Comparison of ENCODE assay signal across 8 cellular contexts in the genomic region with DNA sequence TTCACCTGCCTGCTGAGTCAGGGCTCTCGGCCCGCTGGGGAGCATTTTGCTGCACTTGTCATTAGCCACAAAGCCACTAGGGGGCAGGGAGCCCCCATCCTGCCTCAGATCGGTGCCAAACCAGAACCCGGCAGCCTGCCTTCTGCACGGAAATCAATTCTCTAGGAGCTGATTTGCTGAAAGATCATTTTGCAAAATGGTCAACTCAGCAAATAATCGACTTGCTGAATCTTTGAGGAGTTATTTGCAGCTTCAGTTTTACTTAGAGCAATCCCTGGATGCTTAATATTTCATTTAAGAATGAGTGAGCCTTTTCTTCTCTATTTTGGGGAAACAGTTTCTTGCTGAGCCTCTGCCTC. TPM values are rescaled to one million over a fixed set of nuclear protein-coding genes. Genes with fewer than 3 reads are reported as not detected.
DNase-seq lines count a peak whose midpoint lies in the region; ATAC-seq and TF ChIP-seq lines count a peak whose summit lies in the region.

No MANE protein-coding gene starts in this region.

- H3K4me1 Mint-ChIP-seq in H9 (peaks cover 2 to 12% of the 10 kb centered on the region in 2 experiments; a peak in 3 of 4 replicates), T-cell (peaks cover 54 to 64% (median 62%) of the 10 kb centered on the region in 3 donors)

- H3K4ac ChIP-seq in H9 (ENCODE audit: low read depth, low read length): no peak overlapping the region

- H3K4me2 ChIP-seq in H9 (ENCODE audit: insufficient read depth, insufficient read length, low read length): no peak overlapping the region

- intact Hi-C loops in adrenal gland (cut with DNase I) (loop anchor here in 1 of 2 donors (10.0 kb wide), 1 partner anchor 306 kb away; no protein-coding TSS in a partner anchor), right cardiac atrium (cut with DNase I) (loop anchor here in 3 of 4 donors (2.0 to 5.0 kb wide), 2 partner anchors 182 to 309 kb away; no protein-coding TSS in a partner anchor)

- peak; percentile 64 for DNase-seq in ELR (ENCODE audit: low read depth)
- DNase-seq in H9: peak; percentile 79
- DNase-seq in NCI-H1092 treated with DMSO at 0.1 percent for 48 hours (lab: John Stamatoyannopoulos, UW): peak; percentile 78
- DNase-seq in T-cell: peak; percentile 77 to 90 (median 85)
- peak; percentile 76 to 92 (median 87) for DNase-seq in adrenal gland
- DNase-seq in right cardiac atrium: peak; percentile 74 to 92 (median 88)
- DNase-seq in skeletal muscle cell (ENCODE audit: low read depth): peak; percentile 12
- no peak for DNase-seq in dedifferentiated amniotic fluid mesenchymal stem cell (ENCODE audit: extremely low spot score)

- POLR2A ChIA-PET in T-cell (lab: Charles Lee): interaction anchor here (0.6 to 1.4 kb wide), 10 partner anchors 35 to 1566 kb away, joined by 3 to 11 read pairs (median 4); no protein-coding TSS in a partner anchor

- H3K23me2 ChIP-seq in H9 (ENCODE audit: insufficient read length, low read depth, low read length, poor library complexity, severe bottlenecking): no peaks in the 10 kb centered on the region

- no peak overlapping the region for H2BK12ac ChIP-seq in H9 (ENCODE audit: insufficient read length, low read depth, low read length)

- H4K20me1 ChIP-seq in H9 (ENCODE audit: control insufficient read depth, insufficient read depth, insufficient read length): no peaks in the 10 kb centered on the region

- no peaks in the 10 kb centered on the region; a peak in 1 of 7 replicates for H3K36me3 Mint-ChIP-seq in H9 (ENCODE audit: insufficient read depth in 1 of 3, low read depth in 3 of 3)
- peaks cover 22% of the 10 kb centered on the region for H3K36me3 Mint-ChIP-seq in T-cell

- H3K27ac ChIP-seq in H9 (ENCODE audit: insufficient read length, low read depth, low read length) (no peak overlapping the region), adrenal gland (peak overlapping the region in 1 of 5 donors; percentile 1), right cardiac atrium (ENCODE audit: low read length) (no peak overlapping the region)

- H3K9ac ChIP-seq in H9 (ENCODE audit: extremely low read depth, insufficient read length, low read length): no peak overlapping the region

- H3K36me3 ChIP-seq in adrenal gland (replicated peaks in 1 of 2): no peaks in the 10 kb centered on the region

- H3K4me3 Mint-ChIP-seq in H9: no peak overlapping the region
- H3K4me3 Mint-ChIP-seq in T-cell: peak overlapping the region; percentile 98 to 100 (median 99)

- no peak overlapping the region for H2BK120ac ChIP-seq in H9 (ENCODE audit: low read depth, low read length, poor library complexity, severe bottlenecking)

- H3K27ac Mint-ChIP-seq in H9: no peak overlapping the region; a peak in 1 of 7 replicates
- peak overlapping the region; percentile 97 to 99 for H3K27ac Mint-ChIP-seq in T-cell

- no peaks in the 10 kb centered on the region for H3K27me3 ChIP-seq in H9 (ENCODE audit: insufficient read depth, low read length)
- peaks cover 6% of the 10 kb centered on the region for H3K27me3 ChIP-seq in adrenal gland
- H3K27me3 ChIP-seq in right cardiac atrium (ENCODE audit: control insufficient read depth, insufficient read depth): no peaks in the 10 kb centered on the region

- H3K9me3 ChIP-seq in H9 (ENCODE audit: control insufficient read depth, low read depth, low read length): no peaks in the 10 kb centered on the region
- H3K9me3 ChIP-seq in adrenal gland (replicated peaks in 1 of 3): no peaks in the 10 kb centered on the region
- H3K9me3 ChIP-seq in right cardiac atrium (ENCODE audit: control insufficient read depth, low read length): no peaks in the 10 kb centered on the region

- no peak overlapping the region for H2BK15ac ChIP-seq in H9 (ENCODE audit: low read depth, low read length)

- H3K27me3 Mint-ChIP-seq in H9 (ENCODE audit: low read depth) (peaks cover 79% of the 10 kb centered on the region), T-cell (no peaks in the 10 kb centered on the region)

- H3K4me3 ChIP-seq in adrenal gland (no peak overlapping the region), right cardiac atrium (ENCODE audit: low read length) (no peak overlapping the region), skeletal muscle cell (ENCODE audit: low read depth, low read length) (no peak overlapping the region)

- no peaks in the 10 kb centered on the region for H3K79me1 ChIP-seq in H9 (ENCODE audit: insufficient read depth, low read depth, low read length, poor library complexity, severe bottlenecking)

- no peak overlapping the region for H4K91ac ChIP-seq in H9 (ENCODE audit: insufficient read length, low read depth, low read length)

- no peak overlapping the region for H2BK5ac ChIP-seq in H9 (ENCODE audit: insufficient read length, low read length)

- H3K79me2 ChIP-seq in H9 (ENCODE audit: insufficient read depth, low read length): no peaks in the 10 kb centered on the region

- CTCF ChIA-PET in T-cell (lab: Charles Lee): interaction anchor here (0.6 to 6.3 kb wide), 28 partner anchors 10 to 310 kb away, joined by 3 to 68 read pairs (median 4); partner anchors contain the start of genes GIMAP1 (in 1 of the 2), GIMAP2 (in 1 of the 2), GIMAP4 (in 1 of the 2) and GIMAP5 (in 1 of the 2)

- no peak overlapping the region for H3K56ac ChIP-seq in H9 (ENCODE audit: insufficient read length, low read depth, low read length)

- no peak overlapping the region for H2AFZ ChIP-seq in H9 (ENCODE audit: low read length)

- H3K18ac ChIP-seq in H9 (ENCODE audit: insufficient read length, low read depth, low read length): no peak overlapping the region

- WGBS in H9 (ENCODE audit: extremely low coverage, insufficient read length, low lambda C conversion rate): no CpG with 5 or more reads among the region's 6 CpGs
- WGBS in adrenal gland, 4 donors: 0 to 1% (median 1%) methylated on average over 6 of the region's 6 CpGs
- under 1% methylated on average over 6 of the region's 6 CpGs for WGBS in right cardiac atrium

- H3K4me1 ChIP-seq in H9 (ENCODE audit: insufficient read depth, low read length) (no peaks in the 10 kb centered on the region), adrenal gland (replicated peaks in 1 of 2) (peaks cover 11 to 24% of the 10 kb centered on the region in 2 donors), right cardiac atrium (ENCODE audit: control insufficient read depth, insufficient read depth, low read length) (peaks cover 5% of the 10 kb centered on the region)

- ATAC-seq in T-cell (replicated peaks in 1 of 4): peak; percentile 38 to 56 (median 41)
- ATAC-seq in right cardiac atrium: peak; percentile 53 to 56

- TF ChIP-seq POLR2A in adrenal gland (IDR thresholded peaks at IDR 0.05): no peak

- H3T11ph ChIP-seq in H9 (ENCODE audit: low read length): no peak overlapping the region

- H2BK20ac ChIP-seq in H9 (ENCODE audit: low read depth, low read length, poor library complexity, severe bottlenecking): no peak overlapping the region

- no peak overlapping the region for H4K5ac ChIP-seq in H9 (ENCODE audit: insufficient read length, low read depth, low read length)

- H3K9me3 Mint-ChIP-seq in H9 (no peaks in the 10 kb centered on the region), T-cell (no peaks in the 10 kb centered on the region)

- no peak overlapping the region for H3K23ac ChIP-seq in H9 (ENCODE audit: insufficient read length, low read depth, low read length)

- H2AK5ac ChIP-seq in H9 (ENCODE audit: insufficient read length, low read length): no peak overlapping the region

- TF ChIP-seq CTCF in H9 (conservative IDR thresholded peaks at IDR 0.05) (peak; percentile 97), adrenal gland (IDR thresholded peaks at IDR 0.05) (peak; percentile 78 to 93 (median 85))

- H3K14ac ChIP-seq in H9 (ENCODE audit: insufficient read depth, low read length): no peak overlapping the region

- no peak overlapping the region for H4K8ac ChIP-seq in H9 (replicated peaks; ENCODE audit: insufficient read length, low read depth, low read length)

RNA-seq across cellular contexts. Expression of gene GIMAP8, which starts 1.7 kb away (rescaled TPM):
- total RNA-seq in H9 (2021): not detected in 2 replicates
- total RNA-seq in T-cell: 10 to 100 TPM; 17.8 to 54.6 (median 50.1) TPM
- 10 to 100 TPM in 5 of 8 donors, 1 to 10 TPM in 3; 8.2 to 18.4 (median 11.6) TPM for total RNA-seq in adrenal gland
- 1 to 10 TPM; 6.1 to 9.3 (median 6.8) TPM for polyA plus RNA-seq in adrenal gland
- 10 to 100 TPM; 11.4 to 21.0 (median 12.4) TPM for total RNA-seq in right cardiac atrium
- polyA plus RNA-seq in right cardiac atrium: 12.2 TPM

Comparison
In these comparisons a context has a peak if more than half of its experiments do, and no peak if none do; other contexts are left out.
1. H3K27ac Mint-ChIP-seq: peak in T-cell (2 of 2); none in H9 (0 of 3).
2. H3K4me3 Mint-ChIP-seq: peak in T-cell (3 of 3); none in H9 (0 of 2).